Comparison of ENCODE assay signal across 11 cellular contexts in the genomic region with DNA sequence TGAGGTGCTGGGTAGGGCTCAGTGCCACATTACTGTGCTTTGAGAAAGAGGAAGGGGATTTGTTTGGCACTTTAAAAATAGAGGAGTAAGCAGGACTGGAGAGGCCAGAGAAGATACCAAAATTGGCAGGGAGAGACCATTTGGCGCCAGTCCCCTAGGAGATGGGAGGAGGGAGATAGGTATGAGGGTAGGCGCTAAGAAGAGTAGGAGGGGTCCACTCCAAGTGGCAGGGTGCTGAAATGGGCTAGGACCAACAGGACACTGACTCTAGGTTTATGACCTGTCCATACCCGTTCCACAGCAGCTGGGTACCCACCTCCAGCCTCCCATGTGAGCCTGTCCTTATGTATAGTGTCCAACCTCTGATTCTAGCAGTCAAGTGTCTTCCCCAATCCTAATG. TPM values are rescaled to one million over a fixed set of nuclear protein-coding genes. Genes with fewer than 3 reads are reported as not detected.
DNase-seq lines count a peak whose midpoint lies in the region; ATAC-seq lines count a peak whose summit lies in the region.
"Had no signal": no experiment of that assay in that cellular context is flagged by ENCODE, and none has a peak within 500 bp of the region (broad histone marks: within the 10 kb centered on the region; RNA-seq: fewer than 3 reads in every experiment).

No MANE protein-coding gene starts in this region.

- no peaks in the 10 kb centered on the region for H3K9me3 Mint-ChIP-seq in stimulated activated naive CD8-positive, alpha-beta T cell treated with anti-CD3 and anti-CD28 coated beads, Interleukin-15, Interleukin-2, amounts not matched to agents 100 ng/mL and 50 ng/mL, for 24 hours
- no peaks in the 10 kb centered on the region for H3K9me3 Mint-ChIP-seq in stimulated activated naive CD8-positive, alpha-beta T cell treated with anti-CD3 and anti-CD28 coated beads, Interleukin-15, amount 100 ng/mL, for 72 hours
- no peaks in the 10 kb centered on the region for H3K9me3 Mint-ChIP-seq in central memory CD8-positive, alpha-beta T cell
- H3K9me3 Mint-ChIP-seq in natural killer cell treated with Interleukin-12 subunit alpha and Interleukin-12 subunit beta and Interleukin-15 and Interleukin-18, amount 100 ng/mL, for 72 hours, result no peaks in the 10 kb centered on the region

- no peak for ATAC-seq in stimulated activated naive CD8-positive, alpha-beta T cell treated with anti-CD3 and anti-CD28 coated beads, Interleukin-15, amount 100 ng/mL, for 72 hours
- ATAC-seq in central memory CD8-positive, alpha-beta T cell (replicated peaks; ENCODE audit: extremely low read depth, poor library complexity, severe bottlenecking), result no peak
- no peak for ATAC-seq in natural killer cell treated with Interleukin-12 subunit alpha and Interleukin-12 subunit beta and Interleukin-15 and Interleukin-18, amount 100 ng/mL, for 72 hours
- no peak for ATAC-seq in GM19397 (IDR thresholded peaks at IDR 0.05; ENCODE audit: unreplicated experiment)

- peaks cover 76% of the 10 kb centered on the region for H3K4me1 Mint-ChIP-seq in stimulated activated naive CD8-positive, alpha-beta T cell treated with anti-CD3 and anti-CD28 coated beads, Interleukin-15, Interleukin-2, amounts not matched to agents 100 ng/mL and 50 ng/mL, for 24 hours (ENCODE audit: low read depth)
- H3K4me1 Mint-ChIP-seq in stimulated activated naive CD8-positive, alpha-beta T cell treated with anti-CD3 and anti-CD28 coated beads, Interleukin-15, amount 100 ng/mL, for 72 hours, result peaks cover 71% of the 10 kb centered on the region
- peaks cover 62% of the 10 kb centered on the region for H3K4me1 Mint-ChIP-seq in central memory CD8-positive, alpha-beta T cell
- H3K4me1 Mint-ChIP-seq in natural killer cell treated with Interleukin-12 subunit alpha and Interleukin-12 subunit beta and Interleukin-15 and Interleukin-18, amount 100 ng/mL, for 72 hours (ENCODE audit: low read depth in 2 of 2), result peaks cover 48 to 63% of the 10 kb centered on the region in 2 donors

- H3K4me3 Mint-ChIP-seq in stimulated activated naive CD8-positive, alpha-beta T cell treated with anti-CD3 and anti-CD28 coated beads, Interleukin-15, Interleukin-2, amounts not matched to agents 100 ng/mL and 50 ng/mL, for 24 hours, result peak overlapping the region; percentile 94
- no peak overlapping the region for H3K4me3 Mint-ChIP-seq in stimulated activated naive CD8-positive, alpha-beta T cell treated with anti-CD3 and anti-CD28 coated beads, Interleukin-15, amount 100 ng/mL, for 72 hours
- peak overlapping the region; percentile 94 for H3K4me3 Mint-ChIP-seq in central memory CD8-positive, alpha-beta T cell
- H3K4me3 Mint-ChIP-seq in natural killer cell treated with Interleukin-12 subunit alpha and Interleukin-12 subunit beta and Interleukin-15 and Interleukin-18, amount 100 ng/mL, for 72 hours, result peak overlapping the region; percentile 35

- peaks cover 19% of the 10 kb centered on the region for H3K36me3 Mint-ChIP-seq in stimulated activated naive CD8-positive, alpha-beta T cell treated with anti-CD3 and anti-CD28 coated beads, Interleukin-15, Interleukin-2, amounts not matched to agents 100 ng/mL and 50 ng/mL, for 24 hours (ENCODE audit: low read depth)
- H3K36me3 Mint-ChIP-seq in central memory CD8-positive, alpha-beta T cell (ENCODE audit: insufficient read depth), result peaks cover 9% of the 10 kb centered on the region
- peaks cover 8% of the 10 kb centered on the region for H3K36me3 Mint-ChIP-seq in natural killer cell treated with Interleukin-12 subunit alpha and Interleukin-12 subunit beta and Interleukin-15 and Interleukin-18, amount 100 ng/mL, for 72 hours

- H3K27me3 Mint-ChIP-seq in stimulated activated naive CD8-positive, alpha-beta T cell treated with anti-CD3 and anti-CD28 coated beads, Interleukin-15, Interleukin-2, amounts not matched to agents 100 ng/mL and 50 ng/mL, for 24 hours, result no peaks in the 10 kb centered on the region
- H3K27me3 Mint-ChIP-seq in stimulated activated naive CD8-positive, alpha-beta T cell treated with anti-CD3 and anti-CD28 coated beads, Interleukin-15, amount 100 ng/mL, for 72 hours, result no peaks in the 10 kb centered on the region
- no peaks in the 10 kb centered on the region for H3K27me3 Mint-ChIP-seq in central memory CD8-positive, alpha-beta T cell
- no peaks in the 10 kb centered on the region for H3K27me3 Mint-ChIP-seq in natural killer cell treated with Interleukin-12 subunit alpha and Interleukin-12 subunit beta and Interleukin-15 and Interleukin-18, amount 100 ng/mL, for 72 hours

- H3K27ac Mint-ChIP-seq in stimulated activated naive CD8-positive, alpha-beta T cell treated with anti-CD3 and anti-CD28 coated beads, Interleukin-15, Interleukin-2, amounts not matched to agents 100 ng/mL and 50 ng/mL, for 24 hours, result peak overlapping the region; percentile 92
- H3K27ac Mint-ChIP-seq in stimulated activated naive CD8-positive, alpha-beta T cell treated with anti-CD3 and anti-CD28 coated beads, Interleukin-15, amount 100 ng/mL, for 72 hours, result peak overlapping the region in 1 of 2 donors; percentile 49
- no peak overlapping the region for H3K27ac Mint-ChIP-seq in central memory CD8-positive, alpha-beta T cell (ENCODE audit: low read depth)
- peak overlapping the region; percentile 91 to 92 for H3K27ac Mint-ChIP-seq in natural killer cell treated with Interleukin-12 subunit alpha and Interleukin-12 subunit beta and Interleukin-15 and Interleukin-18, amount 100 ng/mL, for 72 hours

- no peak for DNase-seq in stimulated activated naive CD8-positive, alpha-beta T cell treated with anti-CD3 and anti-CD28 coated beads, Interleukin-15, amount 100 ng/mL, for 72 hours
- no peak for DNase-seq in central memory CD8-positive, alpha-beta T cell (ENCODE audit: low spot score in 2 of 2)
- DNase-seq in natural killer cell treated with Interleukin-12 subunit alpha and Interleukin-12 subunit beta and Interleukin-15 and Interleukin-18, amount 100 ng/mL, for 72 hours (ENCODE audit: low spot score), result no peak
- DNase-seq in DMS53 (lab: John Stamatoyannopoulos, UW), result no peak
- DNase-seq in medulla oblongata (ENCODE audit: extremely low spot score), result no peak
- DNase-seq in effector CD8-positive, alpha-beta T cell (lab: John Stamatoyannopoulos, UW), result no peak
- DNase-seq: colonic mucosa, COR-L47, NCI-H774 had no signal

RNA-seq across cellular contexts. Expression of gene CRTC2, which starts 1.0 kb away (rescaled TPM):
- 100 to 1,000 TPM; 103 to 129 TPM for total RNA-seq in natural killer cell treated with Interleukin-12 subunit alpha and Interleukin-12 subunit beta and Interleukin-15 and Interleukin-18, amount 100 ng/mL, for 72 hours

RNA-seq across cellular contexts. Expression of gene SLC39A1, which starts 3.9 kb away (rescaled TPM):
- total RNA-seq in natural killer cell treated with Interleukin-12 subunit alpha and Interleukin-12 subunit beta and Interleukin-15 and Interleukin-18, amount 100 ng/mL, for 72 hours, result 10 to 100 TPM; 65.6 to 74.2 TPM

RNA-seq across cellular contexts. Expression of gene CREB3L4, which starts 8.2 kb away (rescaled TPM):
- total RNA-seq in natural killer cell treated with Interleukin-12 subunit alpha and Interleukin-12 subunit beta and Interleukin-15 and Interleukin-18, amount 100 ng/mL, for 72 hours, result 1 to 10 TPM; 4.5 to 6.1 TPM

RNA-seq across cellular contexts. Expression of gene DENND4B, which starts 12.9 kb away (rescaled TPM):
- total RNA-seq in natural killer cell treated with Interleukin-12 subunit alpha and Interleukin-12 subunit beta and Interleukin-15 and Interleukin-18, amount 100 ng/mL, for 72 hours, result 100 to 1,000 TPM; 161 to 205 TPM

RNA-seq across cellular contexts. Expression of gene JTB, which starts 18.0 kb away (rescaled TPM):
- total RNA-seq in natural killer cell treated with Interleukin-12 subunit alpha and Interleukin-12 subunit beta and Interleukin-15 and Interleukin-18, amount 100 ng/mL, for 72 hours, result 100 to 1,000 TPM; 164 to 255 TPM

Comparison
In these comparisons a context has a peak if more than half of its experiments do, and no peak if none do; other contexts are left out.
1. H3K4me3 Mint-ChIP-seq: peak in stimulated activated naive CD8-positive, alpha-beta T cell treated with anti-CD3 and anti-CD28 coated beads, Interleukin-15, Interleukin-2, amounts not matched to agents 100 ng/mL and 50 ng/mL, for 24 hours (single experiment), central memory CD8-positive, alpha-beta T cell (single experiment) and natural killer cell treated with Interleukin-12 subunit alpha and Interleukin-12 subunit beta and Interleukin-15 and Interleukin-18, amount 100 ng/mL, for 72 hours (single experiment); none in stimulated activated naive CD8-positive, alpha-beta T cell treated with anti-CD3 and anti-CD28 coated beads, Interleukin-15, amount 100 ng/mL, for 72 hours (0 of 2).